In genomic region chr10:72319416-72320254, GRCh38 we compare ENCODE assay signal across 1 cellular context.
TF ChIP-seq lines count a peak whose summit lies in the region.

No MANE protein-coding gene starts in this region.

TF ChIP-seq in HEK293, 187 proteins besides CTCF, POLR2A, EP300 and RAD21 (continued from another document and continues in another):
- TF ChIP-seq ZNF837 (tag by site-specific recombination; IDR thresholded peaks at IDR 0.05): no peak
- peak; percentile 47; the same call in 1 of the 2 replicates for TF ChIP-seq ZNF639 (tag by site-specific recombination; IDR thresholded peaks at IDR 0.05)
- TF ChIP-seq ZNF830 (tag by site-specific recombination; IDR thresholded peaks at IDR 0.05; ENCODE audit: low read depth): no peak
- TF ChIP-seq ZNF404 (tag by site-specific recombination; IDR thresholded peaks at IDR 0.05): no peak
- TF ChIP-seq ATF2 (tag by site-specific recombination; IDR thresholded peaks at IDR 0.05; ENCODE audit: low read depth): 0 out of 2 replicates have a peak, but pooled peaks have one; percentile 15
- TF ChIP-seq SALL2 (tag by site-specific recombination; IDR thresholded peaks at IDR 0.05; ENCODE audit: borderline replicate concordance): no peak
- peak; percentile 84 for TF ChIP-seq KLF10 (tag by site-specific recombination; IDR thresholded peaks at IDR 0.05)
- TF ChIP-seq ZNF174 (tag by site-specific recombination; IDR thresholded peaks at IDR 0.05): no peak
- TF ChIP-seq PBX3 (CRISPR knock-in tag; IDR thresholded peaks at IDR 0.05): no peak
- TF ChIP-seq ZBTB1 (tag by site-specific recombination; IDR thresholded peaks at IDR 0.05): no peak
- no peak for TF ChIP-seq ZNF19 (tag by site-specific recombination; IDR thresholded peaks at IDR 0.05; ENCODE audit: low read depth)
- TF ChIP-seq, protein P1, sequence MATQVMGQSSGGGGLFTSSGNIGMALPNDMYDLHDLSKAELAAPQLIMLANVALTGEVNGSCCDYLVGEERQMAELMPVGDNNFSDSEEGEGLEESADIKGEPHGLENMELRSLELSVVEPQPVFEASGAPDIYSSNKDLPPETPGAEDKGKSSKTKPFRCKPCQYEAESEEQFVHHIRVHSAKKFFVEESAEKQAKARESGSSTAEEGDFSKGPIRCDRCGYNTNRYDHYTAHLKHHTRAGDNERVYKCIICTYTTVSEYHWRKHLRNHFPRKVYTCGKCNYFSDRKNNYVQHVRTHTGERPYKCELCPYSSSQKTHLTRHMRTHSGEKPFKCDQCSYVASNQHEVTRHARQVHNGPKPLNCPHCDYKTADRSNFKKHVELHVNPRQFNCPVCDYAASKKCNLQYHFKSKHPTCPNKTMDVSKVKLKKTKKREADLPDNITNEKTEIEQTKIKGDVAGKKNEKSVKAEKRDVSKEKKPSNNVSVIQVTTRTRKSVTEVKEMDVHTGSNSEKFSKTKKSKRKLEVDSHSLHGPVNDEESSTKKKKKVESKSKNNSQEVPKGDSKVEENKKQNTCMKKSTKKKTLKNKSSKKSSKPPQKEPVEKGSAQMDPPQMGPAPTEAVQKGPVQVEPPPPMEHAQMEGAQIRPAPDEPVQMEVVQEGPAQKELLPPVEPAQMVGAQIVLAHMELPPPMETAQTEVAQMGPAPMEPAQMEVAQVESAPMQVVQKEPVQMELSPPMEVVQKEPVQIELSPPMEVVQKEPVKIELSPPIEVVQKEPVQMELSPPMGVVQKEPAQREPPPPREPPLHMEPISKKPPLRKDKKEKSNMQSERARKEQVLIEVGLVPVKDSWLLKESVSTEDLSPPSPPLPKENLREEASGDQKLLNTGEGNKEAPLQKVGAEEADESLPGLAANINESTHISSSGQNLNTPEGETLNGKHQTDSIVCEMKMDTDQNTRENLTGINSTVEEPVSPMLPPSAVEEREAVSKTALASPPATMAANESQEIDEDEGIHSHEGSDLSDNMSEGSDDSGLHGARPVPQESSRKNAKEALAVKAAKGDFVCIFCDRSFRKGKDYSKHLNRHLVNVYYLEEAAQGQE (tag by site-specific recombination; IDR thresholded peaks at IDR 0.05): no peak
- no peak for TF ChIP-seq HOXC10 (CRISPR knock-in tag; IDR thresholded peaks at IDR 0.05)
- TF ChIP-seq ZNF311 (tag by site-specific recombination; IDR thresholded peaks at IDR 0.05; ENCODE audit: borderline replicate concordance): no peak
- peak; percentile 78 for TF ChIP-seq SP7 (tag by site-specific recombination; IDR thresholded peaks at IDR 0.05)
- TF ChIP-seq KLF1 (tag by site-specific recombination; IDR thresholded peaks at IDR 0.05): no peak
- no peak for TF ChIP-seq ZNF558 (tag by site-specific recombination; IDR thresholded peaks at IDR 0.05)
- no peak for TF ChIP-seq ZNF645 (tag by site-specific recombination; IDR thresholded peaks at IDR 0.05)
- no peak for TF ChIP-seq MZF1 (tag by site-specific recombination; IDR thresholded peaks at IDR 0.05; ENCODE audit: borderline replicate concordance)
- no peak for TF ChIP-seq ZNF664 (tag by site-specific recombination; IDR thresholded peaks at IDR 0.05)
- TF ChIP-seq ZNF175 (tag by site-specific recombination; IDR thresholded peaks at IDR 0.05): no peak
- TF ChIP-seq ZNF473 (tag by site-specific recombination; IDR thresholded peaks at IDR 0.05): no peak
- no peak; the same call in 1 of the 2 replicates for TF ChIP-seq KLF8 (tag by site-specific recombination; IDR thresholded peaks at IDR 0.05)
- peak; percentile 11; the same call in 1 of the 2 replicates for TF ChIP-seq TCF7L2 (IDR thresholded peaks at IDR 0.05; ENCODE audit: borderline replicate concordance, low read depth, low read length)
- TF ChIP-seq ZNF391 (tag by site-specific recombination; IDR thresholded peaks at IDR 0.05; ENCODE audit: borderline replicate concordance, low read depth): no peak
- TF ChIP-seq ZNF670 (tag by site-specific recombination; IDR thresholded peaks at IDR 0.05; ENCODE audit: low read depth): no peak
- TF ChIP-seq ZNF514 (tag by site-specific recombination; IDR thresholded peaks at IDR 0.05): no peak
- TF ChIP-seq ZNF660 (tag by site-specific recombination; IDR thresholded peaks at IDR 0.05): peak; percentile 65; the same call in 1 of the 2 replicates
- 0 out of 2 replicates have a peak, but pooled peaks have one; percentile 10 for TF ChIP-seq ZNF488 (tag by site-specific recombination; IDR thresholded peaks at IDR 0.05)
- TF ChIP-seq ZNF701 (tag by site-specific recombination; IDR thresholded peaks at IDR 0.05): no peak
- no peak for TF ChIP-seq ZNF292 (tag by site-specific recombination; IDR thresholded peaks at IDR 0.05; ENCODE audit: borderline replicate concordance, low read depth)
- TF ChIP-seq ZNF214 (tag by site-specific recombination; IDR thresholded peaks at IDR 0.05; ENCODE audit: borderline replicate concordance): no peak
- no peak for TF ChIP-seq BCL6B (tag by site-specific recombination; IDR thresholded peaks at IDR 0.05)
- TF ChIP-seq ZNF560 (tag by site-specific recombination; IDR thresholded peaks at IDR 0.05; ENCODE audit: borderline replicate concordance): no peak
- peak; percentile 59; the same call in 1 of the 2 replicates for TF ChIP-seq ZNF2 (tag by site-specific recombination; IDR thresholded peaks at IDR 0.05)
- peak; percentile 88 for TF ChIP-seq GLIS2 (tag by site-specific recombination; IDR thresholded peaks at IDR 0.05)
- no peak for TF ChIP-seq ZNF148 (tag by site-specific recombination; IDR thresholded peaks at IDR 0.05; ENCODE audit: borderline replicate concordance)
- TF ChIP-seq WT1 (tag by site-specific recombination; IDR thresholded peaks at IDR 0.05): no peak; the same call in 1 of the 2 replicates
- peak; percentile 8; the same call in 1 of the 2 replicates for TF ChIP-seq ZNF121 (tag by site-specific recombination; IDR thresholded peaks at IDR 0.05)
- TF ChIP-seq ZNF10 (tag by site-specific recombination; IDR thresholded peaks at IDR 0.05): 0 out of 2 replicates have a peak, but pooled peaks have one; percentile 23
- no peak for TF ChIP-seq HOXA7 (CRISPR knock-in tag; IDR thresholded peaks at IDR 0.05; ENCODE audit: borderline replicate concordance)
- TF ChIP-seq PRDM2 (tag by site-specific recombination; IDR thresholded peaks at IDR 0.05; ENCODE audit: borderline replicate concordance): peak; percentile 60; the same call in 1 of the 2 replicates
- TF ChIP-seq ZNF114 (tag by site-specific recombination; IDR thresholded peaks at IDR 0.05): no peak
- TF ChIP-seq ZNF555 (tag by site-specific recombination; conservative IDR thresholded peaks at IDR 0.05): no peak
